11 cellular contexts compared by ENCODE assay signal in genomic region chr2:157307021-157307420, GRCh38. TPM values are rescaled to one million over a fixed set of nuclear protein-coding genes. Genes with fewer than 3 reads are reported as not detected.
DNase-seq lines count a peak whose midpoint lies in the region; ATAC-seq and TF ChIP-seq lines count a peak whose summit lies in the region.
"Had no signal": no experiment of that assay in that cellular context is flagged by ENCODE, and none has a peak within 500 bp of the region (broad histone marks: within the 10 kb centered on the region; RNA-seq: fewer than 3 reads in every experiment).

No MANE protein-coding gene starts in this region.

- CTCF ChIA-PET in CD8-positive, alpha-beta T cell (lab: Charles Lee): interaction anchor here (0.6 to 8.1 kb wide), 9 partner anchors 9 to 322 kb away, joined by 3 to 84 read pairs (median 6); partner anchors contain the start of gene ACVR1C

- no peaks in the 10 kb centered on the region for H3K9me3 Mint-ChIP-seq in CD8-positive, alpha-beta T cell
- H3K9me3 Mint-ChIP-seq in GM23338: no peaks in the 10 kb centered on the region

- H3K36me3 ChIP-seq in CD8-positive, alpha-beta T cell (ENCODE audit: insufficient read depth, low read length): no peaks in the 10 kb centered on the region
- no peaks in the 10 kb centered on the region for H3K36me3 ChIP-seq in GM23338 (ENCODE audit: insufficient read depth)

- no peak overlapping the region for H3K4me2 ChIP-seq in GM23338

- no peaks in the 10 kb centered on the region for H3F3A ChIP-seq in GM23338 (replicated peaks; ENCODE audit: low read depth)

- no peak for DNase-seq in CD8-positive, alpha-beta T cell
- DNase-seq in GM23338 (ENCODE audit: low spot score) (peak; percentile 50), SW480 (ENCODE audit: low spot score) (peak; percentile 1), left kidney (ENCODE audit: low read depth, low spot score) (peak; percentile 23), NCI-H82 (lab: John Stamatoyannopoulos, UW) (no peak), NCI-H1048 (lab: John Stamatoyannopoulos, UW) (no peak), H4 (ENCODE audit: low spot score) (no peak)
- DNase-seq: amniotic stem cell; NCI-H2171; stimulated activated CD4-positive, alpha-beta T cell treated with anti-CD3 and anti-CD28 coated beads, Interleukin-4, amount 100 ng/mL, for 24 hours had no signal

- H2AFZ ChIP-seq in GM23338: no peak overlapping the region

- no peak overlapping the region for H3K4me3 ChIP-seq in CD8-positive, alpha-beta T cell (ENCODE audit: low read depth, low read length)
- H3K4me3 ChIP-seq in GM23338: no peak overlapping the region

- H3K4me3 Mint-ChIP-seq in CD8-positive, alpha-beta T cell: no peak overlapping the region
- H3K4me3 Mint-ChIP-seq in GM23338: no peak overlapping the region

- no peaks in the 10 kb centered on the region for H3K36me3 Mint-ChIP-seq in CD8-positive, alpha-beta T cell
- H3K36me3 Mint-ChIP-seq in GM23338 (ENCODE audit: low read depth): no peaks in the 10 kb centered on the region

- H3K27ac ChIP-seq in CD8-positive, alpha-beta T cell (ENCODE audit: low read depth, low read length): no peak overlapping the region
- no peak overlapping the region for H3K27ac ChIP-seq in GM23338 (ENCODE audit: low read depth)

- peaks cover 3% of the 10 kb centered on the region for H3K27me3 Mint-ChIP-seq in CD8-positive, alpha-beta T cell (ENCODE audit: low read depth)
- peaks cover 1% of the 10 kb centered on the region for H3K27me3 Mint-ChIP-seq in GM23338 (ENCODE audit: insufficient read depth, low read depth, poor library complexity)

- no peaks in the 10 kb centered on the region for H3K4me1 ChIP-seq in CD8-positive, alpha-beta T cell (ENCODE audit: insufficient read depth, low read length)
- peaks cover 9% of the 10 kb centered on the region; the same call in 1 of the 2 replicates for H3K4me1 ChIP-seq in GM23338 (ENCODE audit: insufficient read depth)

- TF ChIP-seq CTCF in CD8-positive, alpha-beta T cell (IDR thresholded peaks at IDR 0.05): no peak
- TF ChIP-seq CTCF in GM23338 (conservative IDR thresholded peaks at IDR 0.05; ENCODE audit: low read depth in 2 of 2): peak in 1 of 2 experiments; percentile 38; a peak in 2 of 4 replicates

- H3K27me3 ChIP-seq in CD8-positive, alpha-beta T cell (ENCODE audit: insufficient read depth, low read length): no peaks in the 10 kb centered on the region
- no peaks in the 10 kb centered on the region for H3K27me3 ChIP-seq in GM23338 (ENCODE audit: insufficient read depth)

- POLR2A ChIA-PET in CD8-positive, alpha-beta T cell (lab: Charles Lee): interaction anchor here (0.5 to 0.9 kb wide), 5 partner anchors 19 to 322 kb away, joined by 3 to 4 read pairs (median 3); partner anchors contain the start of gene ERMN

- no peak overlapping the region for H3K27ac Mint-ChIP-seq in CD8-positive, alpha-beta T cell
- no peak overlapping the region for H3K27ac Mint-ChIP-seq in GM23338

- ATAC-seq in CD8-positive, alpha-beta T cell: peak; percentile 34
- ATAC-seq in GM23338 (peak; percentile 29; the same call in 1 of the 3 replicates), HG03045 (IDR thresholded peaks at IDR 0.05; ENCODE audit: unreplicated experiment) (no peak)

- no peaks in the 10 kb centered on the region for H4K20me1 ChIP-seq in GM23338 (replicated peaks; ENCODE audit: insufficient read depth)

- H3K4me1 Mint-ChIP-seq in CD8-positive, alpha-beta T cell (ENCODE audit: low read depth): peaks cover 17% of the 10 kb centered on the region
- peaks cover 23% of the 10 kb centered on the region for H3K4me1 Mint-ChIP-seq in GM23338

- intact Hi-C loops in CD8-positive, alpha-beta T cell (cut with DNase I, micrococcal nuclease): loop anchor here in 1 of 2 experiments (10.0 kb wide), 1 partner anchor 1148 kb away; the partner anchor contains the start of genes CCDC148 and PKP4

- no peaks in the 10 kb centered on the region for H3K9me3 ChIP-seq in CD8-positive, alpha-beta T cell (ENCODE audit: low read length)

- H3K79me2 ChIP-seq in GM23338 (replicated peaks; ENCODE audit: insufficient read depth): no peaks in the 10 kb centered on the region

- H3K9me2 ChIP-seq in GM23338 (ENCODE audit: insufficient read depth): no peaks in the 10 kb centered on the region

TF ChIP-seq in GM23338, 12 proteins besides CTCF, POLR2A, EP300 and RAD21:
- TF ChIP-seq EZH2phosphoT487 (IDR thresholded peaks at IDR 0.05; ENCODE audit: unreplicated experiment) (no peak), CREB1 (CRISPR knock-in tag; IDR thresholded peaks at IDR 0.05; ENCODE audit: low read depth) (no peak), STAT1 (IDR thresholded peaks at IDR 0.05; ENCODE audit: unreplicated experiment) (no peak), NANOG (IDR thresholded peaks at IDR 0.05; ENCODE audit: borderline replicate concordance) (no peak), ZNF331 (CRISPR knock-in tag; IDR thresholded peaks at IDR 0.05; ENCODE audit: low read depth) (no peak), EZH2 (IDR thresholded peaks at IDR 0.05; ENCODE audit: low read depth, unreplicated experiment) (no peak), ETS1 (IDR thresholded peaks at IDR 0.05) (no peak), ZNF114 (CRISPR knock-in tag; IDR thresholded peaks at IDR 0.05) (no peak)

RNA-seq across cellular contexts. Expression of gene ERMN, which starts 18.6 kb away (rescaled TPM):
- total RNA-seq in CD8-positive, alpha-beta T cell: 10 to 100 TPM; 20.7 to 23.6 TPM
- total RNA-seq in GM23338 (2014; rRNA removed; shearing (Covaris generic)): 0.35 TPM in 1 of 2 replicates, not detected in the other
- polyA plus RNA-seq in GM23338 (2016; fragmentation: Nextera tagmentation; extraction: Ambion mirVana): 0.17 and 0.44 TPM in 2 replicates
- 0.04 TPM in 1 of 2 replicates, not detected in the other for total RNA-seq in H4 (2014; rRNA removed; shearing (Covaris generic))

RNA-seq across cellular contexts. Expression of gene GALNT5, which starts 49.5 kb away (rescaled TPM):
- total RNA-seq in CD8-positive, alpha-beta T cell: not detected
- total RNA-seq in GM23338 (2014; rRNA removed; shearing (Covaris generic)): 0.04 and 0.14 TPM in 2 replicates
- polyA plus RNA-seq in GM23338 (2016; fragmentation: Nextera tagmentation; extraction: Ambion mirVana): 0.05 and 0.12 TPM in 2 replicates
- total RNA-seq in H4 (2014; rRNA removed; shearing (Covaris generic)): 0.04 and 0.14 TPM in 2 replicates

Comparison
In these comparisons a context has a peak if more than half of its experiments do, and no peak if none do; other contexts are left out.
1. DNase-seq: peak in GM23338 (single experiment), SW480 (single experiment) and left kidney (single experiment); none in CD8-positive, alpha-beta T cell (0 of 7), NCI-H82 (single experiment), NCI-H1048 (single experiment) and H4 (single experiment).
2. RNA of gene ERMN, which starts 18.6 kb away (total RNA-seq): 20.7 to 23.6 TPM in CD8-positive, alpha-beta T cell; 0.35 TPM in GM23338 and 0.04 TPM in H4; every median in the first group is over 10 times any median in the second.